In genomic region chr10:90911133-90912048, GRCh38 we compare ENCODE assay signal across 9 cellular contexts. TPM values are rescaled to one million over a fixed set of nuclear protein-coding genes. Genes with fewer than 3 reads are reported as not detected.
DNase-seq lines count a peak whose midpoint lies in the region; ATAC-seq and TF ChIP-seq lines count a peak whose summit lies in the region.
"Not testable (repeated sequence)": the region's sequence is repeated elsewhere in the genome, so short reads cannot be mapped to it uniquely, and the experiment has no call there.
"Had no signal": no experiment of that assay in that cellular context is flagged by ENCODE, and none has a peak within 500 bp of the region (broad histone marks: within the 10 kb centered on the region; RNA-seq: fewer than 3 reads in every experiment).

No MANE protein-coding gene starts in this region.

- H3K27me3 Mint-ChIP-seq in CD8-positive, alpha-beta T cell (ENCODE audit: low read depth): not testable (repeated sequence)

- POLR2A ChIA-PET in CD8-positive, alpha-beta T cell (lab: Charles Lee): interaction anchor here (0.9 to 1.0 kb wide), 2 partner anchors 10 to 251 kb away, joined by 3 read pairs; partner anchors contain the start of gene ANKRD1

- H3K4me1 Mint-ChIP-seq in CD8-positive, alpha-beta T cell (ENCODE audit: low read depth): not testable (repeated sequence)

- peak; percentile 93 for ATAC-seq in CD8-positive, alpha-beta T cell
- ATAC-seq in GM19463 (IDR thresholded peaks at IDR 0.05; ENCODE audit: unreplicated experiment): peak; percentile 79
- peak; percentile 94 for ATAC-seq in left colon

- not testable (repeated sequence) for H3K27ac Mint-ChIP-seq in CD8-positive, alpha-beta T cell

- not testable (repeated sequence) for H3K36me3 ChIP-seq in CD8-positive, alpha-beta T cell (ENCODE audit: insufficient read depth, low read length)

- DNase-seq in CD8-positive, alpha-beta T cell: peak; percentile 2 to 52 (median 34)
- DNase-seq in HK-2 (ENCODE audit: unreplicated experiment): peak; percentile 74
- DNase-seq in NCI-H524 treated with DMSO at 0.1 percent for 48 hours (lab: John Stamatoyannopoulos, UW): peak; percentile 0
- peak; percentile 24 to 53 for DNase-seq in activated CD4-positive, alpha-beta T cell treated with anti-CD3 and anti-CD28 coated beads for 4 hours
- peak; percentile 78 for DNase-seq in cerebellar cortex (ENCODE audit: low spot score)
- DNase-seq in left colon: peak; percentile 29 to 41
- DNase-seq in stimulated activated CD4-positive, alpha-beta T cell treated with anti-CD3 and anti-CD28 coated beads, Interleukin-2, amount 100 ng/mL, for 4 hours (ENCODE audit: low read depth): peak; percentile 19

- not testable (repeated sequence) for H3K4me1 ChIP-seq in CD8-positive, alpha-beta T cell (ENCODE audit: insufficient read depth, low read length)

- intact Hi-C loops in CD8-positive, alpha-beta T cell (cut with DNase I, micrococcal nuclease): loop anchor here (1.0 kb wide), 1 partner anchor 340 kb away; no protein-coding TSS in a partner anchor
- intact Hi-C loops in left colon (cut with DNase I, micrococcal nuclease): loop anchor here in 1 of 2 donors (5.0 kb wide), 1 partner anchor 341 kb away; no protein-coding TSS in a partner anchor

- H3K4me3 Mint-ChIP-seq in CD8-positive, alpha-beta T cell: not testable (repeated sequence)

- CTCF ChIA-PET in CD8-positive, alpha-beta T cell (lab: Charles Lee): interaction anchor here (0.5 to 3.2 kb wide), 13 partner anchors 8 to 344 kb away, joined by 3 to 23 read pairs (median 4); no protein-coding TSS in a partner anchor

- peaks cover 18% of the 10 kb centered on the region for H3K36me3 Mint-ChIP-seq in CD8-positive, alpha-beta T cell

- not testable (repeated sequence) for H3K27ac ChIP-seq in CD8-positive, alpha-beta T cell (ENCODE audit: low read depth, low read length)

- not testable (repeated sequence) for H3K4me3 ChIP-seq in CD8-positive, alpha-beta T cell (ENCODE audit: low read depth, low read length)

- peak; percentile 84 for TF ChIP-seq CTCF in CD8-positive, alpha-beta T cell (IDR thresholded peaks at IDR 0.05)

- not testable (repeated sequence) for H3K27me3 ChIP-seq in CD8-positive, alpha-beta T cell (ENCODE audit: insufficient read depth, low read length)

- H3K9me3 Mint-ChIP-seq in CD8-positive, alpha-beta T cell: not testable (repeated sequence)

- not testable (repeated sequence) for H3K9me3 ChIP-seq in CD8-positive, alpha-beta T cell (ENCODE audit: low read length)

RNA-seq across cellular contexts. Expression of gene ANKRD1, which starts 9.5 kb away (rescaled TPM):
- total RNA-seq in CD8-positive, alpha-beta T cell: not detected
- not detected for total RNA-seq in left colon
- total RNA-seq: natural killer cell treated with Interleukin-12 subunit alpha and Interleukin-12 subunit beta and Interleukin-15 and Interleukin-18, amount 100 ng/mL, for 72 hours had no signal

RNA-seq across cellular contexts. Expression of gene RPP30, which starts 39.6 kb away (rescaled TPM):
- 10 to 100 TPM; 29.7 TPM for total RNA-seq in CD8-positive, alpha-beta T cell
- 10 to 100 TPM; 19.4 to 20.4 TPM for total RNA-seq in left colon

RNA-seq across cellular contexts. Expression of gene HTR7, which starts 53.6 kb away (rescaled TPM):
- not detected for total RNA-seq in CD8-positive, alpha-beta T cell
- under 1 TPM; 0.21 to 0.61 TPM for total RNA-seq in left colon

Comparison
In these comparisons a context has a peak if more than half of its experiments do, and no peak if none do; other contexts are left out.
1. DNase-seq: peak in every context shown above with its lines; median percentile 78 in cerebellar cortex; 74 in HK-2; 38 in activated CD4-positive, alpha-beta T cell treated with anti-CD3 and anti-CD28 coated beads for 4 hours; 35 in left colon; 34 in CD8-positive, alpha-beta T cell; 19 in stimulated activated CD4-positive, alpha-beta T cell treated with anti-CD3 and anti-CD28 coated beads, Interleukin-2, amount 100 ng/mL, for 4 hours; 0 in NCI-H524 treated with DMSO at 0.1 percent for 48 hours.